1 cellular context compared by ENCODE assay signal in genomic region chr2:39517102-39517436, GRCh38.
TF ChIP-seq lines count a peak whose summit lies in the region.

No MANE protein-coding gene starts in this region.

TF ChIP-seq in SK-N-SH treated with all-trans-retinoic acid at 6 μM for 48 hours, 23 proteins besides CTCF, POLR2A, EP300 and RAD21 (continued from another document):
- TF ChIP-seq PATZ1 (CRISPR knock-in tag; IDR thresholded peaks at IDR 0.05; ENCODE audit: borderline replicate concordance) (no peak), CSRNP3 (CRISPR knock-in tag; IDR thresholded peaks at IDR 0.05) (no peak)
